Comparison of ENCODE assay signal across 21 cellular contexts in the genomic region with DNA sequence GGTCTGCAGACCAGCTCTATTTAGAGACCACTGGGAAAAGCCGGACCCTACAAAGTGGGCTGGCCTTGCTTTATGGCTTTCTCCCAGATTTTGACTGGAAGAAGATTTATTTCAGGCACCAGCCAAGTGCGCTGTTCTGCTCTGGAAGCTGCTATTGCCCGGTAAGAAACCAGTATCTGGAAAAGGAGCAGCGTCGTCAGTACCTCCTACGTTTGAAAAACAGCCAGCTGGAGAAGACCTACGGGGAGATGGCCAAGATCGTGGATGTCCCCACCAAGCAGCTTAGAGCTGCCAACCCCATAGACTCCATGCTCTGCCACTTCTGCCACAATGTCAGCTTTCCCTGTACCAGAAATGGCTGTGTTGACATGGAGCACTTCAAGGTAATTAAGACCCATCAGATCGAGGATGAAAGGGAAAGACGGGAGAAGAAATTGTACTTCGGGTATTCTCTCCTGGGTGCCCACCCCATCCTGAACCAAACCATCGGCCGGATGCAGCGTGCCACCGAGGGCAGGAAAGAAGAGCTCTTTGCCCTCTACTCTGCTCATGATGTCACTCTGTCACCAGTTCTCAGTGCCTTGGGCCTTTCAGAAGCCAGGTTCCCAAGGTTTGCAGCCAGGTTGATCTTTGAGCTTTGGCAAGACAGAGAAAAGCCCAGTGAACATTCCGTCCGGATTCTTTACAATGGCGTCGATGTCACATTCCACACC.
DNase-seq lines count a peak whose midpoint lies in the region; ATAC-seq, FAIRE-seq and TF ChIP-seq lines count a peak whose summit lies in the region.
"Had no signal": no experiment of that assay in that cellular context is flagged by ENCODE, and none has a peak within 500 bp of the region (broad histone marks: within the 10 kb centered on the region; RNA-seq: fewer than 3 reads in every experiment).

No MANE protein-coding gene starts in this region.

- H3K4me1 ChIP-seq in K562 (replicated peaks in 1 of 2; ENCODE audit: control insufficient read depth in 2 of 2, insufficient read depth in 2 of 2, low read length in 2 of 2): peaks cover 7 to 19% of the 10 kb centered on the region in 2 experiments; a peak in 4 of 5 replicates
- H3K4me1 ChIP-seq in right lobe of liver: peaks cover 0 to 18% (median 2%) of the 10 kb centered on the region in 4 donors
- H3K4me1 ChIP-seq in OCI-LY7 (ENCODE audit: insufficient read depth, low read length, poor library complexity, severe bottlenecking): no peaks in the 10 kb centered on the region
- H3K4me1 ChIP-seq: HAP-1 had no signal

- TF ChIP-seq CTCF in K562 (IDR thresholded peaks at IDR 0.05 in 2 of 3, conservative IDR thresholded peaks at IDR 0.05 in 1 of 3; ENCODE audit: insufficient read depth in 2 of 3, low read depth in 1 of 3, low read length in 3 of 3): no peak
- TF ChIP-seq CTCF in right lobe of liver (IDR thresholded peaks at IDR 0.05): no peak
- no peak for TF ChIP-seq CTCF in WERI-Rb-1 (IDR thresholded peaks at IDR 0.05; ENCODE audit: low read depth, low read length)
- no peak for TF ChIP-seq CTCF in OCI-LY7 (conservative IDR thresholded peaks at IDR 0.05; ENCODE audit: low read length)

- no peak overlapping the region for H3K4me3 ChIP-seq in K562
- no peak overlapping the region for H3K4me3 ChIP-seq in right lobe of liver
- H3K4me3 ChIP-seq in WERI-Rb-1 (ENCODE audit: low read depth, low read length): no peak overlapping the region
- H3K4me3 ChIP-seq in OCI-LY7 (ENCODE audit: low read depth, low read length, poor library complexity, severe bottlenecking): no peak overlapping the region
- H3K4me3 ChIP-seq: HAP-1, lung, transverse colon had no signal

- 53% methylated on average over 19 of the region's 19 CpGs for WGBS in K562 (ENCODE audit: insufficient coverage, low coverage, missing lambda C conversion rate)
- 62% methylated on average over 16 of the region's 19 CpGs for WGBS in right lobe of liver (ENCODE audit: insufficient coverage, low coverage, low lambda C conversion rate, missing lambda C conversion rate)

- H3K9me2 ChIP-seq in OCI-LY7 (ENCODE audit: insufficient read depth, low read length): no peaks in the 10 kb centered on the region

- peak overlapping the region; percentile 64 for H2AFZ ChIP-seq in K562 (ENCODE audit: low read depth, low read length)
- no peak overlapping the region for H2AFZ ChIP-seq in OCI-LY7 (ENCODE audit: low read length)
- H2AFZ ChIP-seq: parathyroid adenoma had no signal

- H3K27ac ChIP-seq in K562 (ENCODE audit: extremely low read depth, low read depth, low read length): no peak overlapping the region
- H3K27ac ChIP-seq in right lobe of liver: peak overlapping the region in 2 of 3 donors; percentile 57 to 67
- H3K27ac ChIP-seq in WERI-Rb-1: no peak overlapping the region
- no peak overlapping the region for H3K27ac ChIP-seq in OCI-LY7 (ENCODE audit: low read depth, low read length, poor library complexity, severe bottlenecking)
- H3K27ac ChIP-seq: parathyroid adenoma had no signal

- H3K27me3 ChIP-seq in K562 (ENCODE audit: control insufficient read depth in 2 of 2, insufficient read depth in 2 of 2, low read length in 2 of 2) (no peaks in the 10 kb centered on the region), right lobe of liver (no peaks in the 10 kb centered on the region), WERI-Rb-1 (ENCODE audit: insufficient read depth, low read depth, severe bottlenecking) (no peaks in the 10 kb centered on the region)
- H3K27me3 ChIP-seq: brain microvascular endothelial cell, transverse colon had no signal

- POLR2A ChIA-PET in K562 (lab: Yijun Ruan, JAX) (no interaction called here), OCI-LY7 (lab: Charles Lee) (no interaction called here)

- peak; percentile 26 for DNase-seq in G401 (ENCODE audit: low spot score)
- no peak for DNase-seq in K562 (ENCODE audit: extremely low read depth in 1 of 4, low spot score in 3 of 4)
- peak in 2 of 3 donors; percentile 60 to 70 for DNase-seq in right lobe of liver
- peak; percentile 38 for DNase-seq in superior temporal gyrus (ENCODE audit: extremely low spot score)
- DNase-seq in stimulated activated CD4-positive, alpha-beta T cell treated with anti-CD3 and anti-CD28 coated beads, Interleukin-1b, Interleukin-23, amount 100 ng/mL, for 48 hours: no peak
- no peak for DNase-seq in WERI-Rb-1
- DNase-seq in OCI-LY7 (ENCODE audit: low spot score): no peak
- DNase-seq: activated CD8-positive, alpha-beta memory T cell treated with anti-CD3 and anti-CD28 coated beads for 24 hours; activated naive CD4-positive, alpha-beta T cell treated with anti-CD3 and anti-CD28 coated beads, Interleukin-2, amount 50 U/mL, for 16 hours; activated T-cell treated with anti-CD3 and anti-CD28 coated beads, Interleukin-2, amount 50 U/mL, for 4 hours; brain microvascular endothelial cell; NCI-H1105; NCI-H2081 treated with DMSO at 0.1 percent for 48 hours; NCI-H510A; NK-92 treated with Interleukin-12 subunit alpha and Interleukin-12 subunit beta, amount 100 ng/mL, for 24 hours; transverse colon had no signal

- BruUV-seq in K562 (replicated peaks; lab: Mats Ljungman, UMichigan) (no TSS peak), OCI-LY7 (replicated peaks; lab: Mats Ljungman, UMichigan) (no TSS peak)

- H3K4me2 ChIP-seq in K562 (ENCODE audit: insufficient read depth, low read length) (no peak overlapping the region), OCI-LY7 (ENCODE audit: low read length) (no peak overlapping the region)

- no peak for FAIRE-seq in K562 (lab: Jason Lieb, UNC)
- FAIRE-seq: RCC 7860 had no signal

- intact Hi-C loops in K562 (cut with micrococcal nuclease): no loop called here
- intact Hi-C loops in right lobe of liver (cut with DNase I): no loop called here
- intact Hi-C loops in OCI-LY7 (cut with micrococcal nuclease; ENCODE audit: unreplicated experiment): no loop called here

- in situ Hi-C loops in G401 (cut with HindIII; ENCODE audit: low sequenced_read_pairs): no loop called here
- in situ Hi-C loops in K562 (cut with MboI): no loop called here

- no peaks in the 10 kb centered on the region for H3K36me3 ChIP-seq in K562 (ENCODE audit: control insufficient read depth, insufficient read depth, low read length)
- H3K36me3 ChIP-seq in right lobe of liver: no peaks in the 10 kb centered on the region
- H3K36me3 ChIP-seq in WERI-Rb-1: peaks cover 5% of the 10 kb centered on the region; the same call in 1 of the 2 replicates
- H3K36me3 ChIP-seq in OCI-LY7 (ENCODE audit: insufficient read depth, low read length): no peaks in the 10 kb centered on the region
- H3K36me3 ChIP-seq: transverse colon had no signal

- no peaks in the 10 kb centered on the region for H3K79me2 ChIP-seq in K562 (ENCODE audit: control insufficient read depth, insufficient read depth, low read length)
- no peaks in the 10 kb centered on the region for H3K79me2 ChIP-seq in OCI-LY7 (ENCODE audit: insufficient read depth, low read depth, low read length)
- H3K79me2 ChIP-seq: parathyroid adenoma had no signal

- TF ChIP-seq POLR2A in K562 (conservative IDR thresholded peaks at IDR 0.05) (no peak), right lobe of liver (IDR thresholded peaks at IDR 0.05) (no peak)

- no peak for TF ChIP-seq EP300 in K562 (IDR thresholded peaks at IDR 0.05; ENCODE audit: low read length)

- ATAC-seq in K562 (no peak), right lobe of liver (peak; percentile 78 to 90 (median 82))
- ATAC-seq: activated T-cell treated with anti-CD3 and anti-CD28 coated beads, Interleukin-2, amount 50 U/mL, for 4 hours; stimulated activated memory B cell treated with anti-CD40 and anti-IgM and Interleukin-4, amounts not matched to agents 10 μg/mL and 1 μg/mL and 100 μg/mL, for 72 hours had no signal

- no peak for TF ChIP-seq RAD21 in K562 (CRISPR knock-in tag; conservative IDR thresholded peaks at IDR 0.05 in 1 of 2, IDR thresholded peaks at IDR 0.05 in 1 of 2)

- no peaks in the 10 kb centered on the region for H4K20me1 ChIP-seq in K562 (replicated peaks; ENCODE audit: control insufficient read depth, insufficient read depth, low read length)
- H4K20me1 ChIP-seq in OCI-LY7 (ENCODE audit: insufficient read depth, low read length): no peaks in the 10 kb centered on the region

- H3K9me1 ChIP-seq in K562 (ENCODE audit: control insufficient read depth, insufficient read depth, low read length): no peaks in the 10 kb centered on the region

- peak overlapping the region in 1 of 2 experiments; percentile 2; a peak in 1 of 4 replicates for H3K9ac ChIP-seq in K562 (ENCODE audit: insufficient read depth in 1 of 2, low read depth in 2 of 2, low read length in 2 of 2)
- H3K9ac ChIP-seq: parathyroid adenoma had no signal

- H3K9me3 ChIP-seq in K562 (replicated peaks; ENCODE audit: control insufficient read depth, insufficient read depth, low read depth, low read length) (no peaks in the 10 kb centered on the region), right lobe of liver (no peaks in the 10 kb centered on the region), WERI-Rb-1 (ENCODE audit: severe bottlenecking) (no peaks in the 10 kb centered on the region), OCI-LY7 (ENCODE audit: low read length) (no peaks in the 10 kb centered on the region)
- H3K9me3 ChIP-seq: HAP-1, transverse colon had no signal

- CTCF ChIA-PET in K562 (lab: Yijun Ruan, JAX; ENCODE audit: low intra/inter-chr PET ratio): no interaction called here
- CTCF ChIA-PET in OCI-LY7 (lab: Charles Lee; ENCODE audit: unreplicated experiment): no interaction called here

TF ChIP-seq in K562, 482 proteins besides CTCF, POLR2A, EP300 and RAD21 (continues in another document):
- TF ChIP-seq GTF2A2 (tag; IDR thresholded peaks at IDR 0.05): no peak
- TF ChIP-seq, protein P1, sequence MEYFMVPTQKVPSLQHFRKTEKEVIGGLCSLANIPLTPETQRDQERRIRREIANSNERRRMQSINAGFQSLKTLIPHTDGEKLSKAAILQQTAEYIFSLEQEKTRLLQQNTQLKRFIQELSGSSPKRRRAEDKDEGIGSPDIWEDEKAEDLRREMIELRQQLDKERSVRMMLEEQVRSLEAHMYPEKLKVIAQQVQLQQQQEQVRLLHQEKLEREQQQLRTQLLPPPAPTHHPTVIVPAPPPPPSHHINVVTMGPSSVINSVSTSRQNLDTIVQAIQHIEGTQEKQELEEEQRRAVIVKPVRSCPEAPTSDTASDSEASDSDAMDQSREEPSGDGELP (CRISPR knock-in tag; IDR thresholded peaks at IDR 0.05; ENCODE audit: borderline replicate concordance): no peak
- no peak for TF ChIP-seq ZNF311 (CRISPR knock-in tag; IDR thresholded peaks at IDR 0.05)
- TF ChIP-seq BDP1 (IDR thresholded peaks at IDR 0.05; ENCODE audit: insufficient read depth, insufficient read length): no peak
- TF ChIP-seq PTRF (tag; IDR thresholded peaks at IDR 0.05): no peak

Comparison
In these comparisons a context has a peak if more than half of its experiments do, and no peak if none do; other contexts are left out.
1. DNase-seq: peak in G401 (single experiment), right lobe of liver (2 of 3) and superior temporal gyrus (single experiment); none in K562 (0 of 4), stimulated activated CD4-positive, alpha-beta T cell treated with anti-CD3 and anti-CD28 coated beads, Interleukin-1b, Interleukin-23, amount 100 ng/mL, for 48 hours (single experiment), WERI-Rb-1 (single experiment) and OCI-LY7 (single experiment).
2. H3K27ac ChIP-seq: peak in right lobe of liver (2 of 3); none in K562 (single experiment), WERI-Rb-1 (single experiment) and OCI-LY7 (single experiment).